ENCODE assay signal across 8 cellular contexts in the genomic region with DNA sequence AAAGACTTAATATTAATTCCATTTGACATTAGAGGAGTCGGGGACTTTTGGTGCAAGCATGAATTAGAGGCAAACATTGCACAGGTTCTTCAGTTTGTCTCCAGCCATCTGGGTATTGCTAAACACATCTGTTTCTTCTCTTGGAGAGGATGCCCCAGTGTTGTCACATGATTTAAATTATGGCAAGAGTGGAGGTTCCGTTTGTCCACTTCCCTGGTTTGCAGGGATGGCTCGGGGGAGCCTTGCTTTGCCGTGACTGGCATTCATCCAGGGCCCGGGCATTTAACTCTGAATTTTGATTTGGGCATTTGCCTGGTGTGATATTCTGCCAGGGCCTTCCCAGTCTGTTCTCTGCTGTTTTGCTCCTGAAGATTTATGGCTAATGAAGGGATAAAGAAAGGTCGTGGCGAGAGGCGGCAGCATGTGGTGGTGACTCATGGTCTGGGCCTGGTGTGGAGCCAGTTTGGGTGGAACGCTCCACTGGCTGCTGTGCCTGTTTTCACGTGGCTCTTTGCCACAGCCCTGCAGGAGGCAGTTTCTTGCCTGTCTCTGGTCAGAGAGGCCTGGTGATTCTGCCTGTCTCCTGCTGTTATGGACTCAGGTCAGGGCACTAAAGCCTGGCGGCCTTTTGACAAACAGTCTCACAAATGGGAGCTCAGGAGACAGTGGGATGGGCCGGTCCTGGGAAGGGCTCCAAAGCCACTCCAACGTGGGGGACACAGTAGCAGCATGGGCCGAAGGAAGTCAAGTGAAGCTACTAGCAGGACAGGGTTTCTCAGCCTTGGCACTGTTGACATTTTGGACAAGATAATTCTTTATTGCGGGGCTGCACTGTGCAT.
A peak's percentile ranks its signal among the peaks of the same experiment; 100 is the strongest.
DNase-seq lines count a peak whose midpoint lies in the region; ATAC-seq, FAIRE-seq and TF ChIP-seq lines count a peak whose summit lies in the region.

No MANE protein-coding gene starts in this region.

- H3K9me3 ChIP-seq in K562 (replicated peaks; ENCODE audit: control insufficient read depth, insufficient read depth, low read depth, low read length) (no peaks in the 10 kb centered on the region), small intestine (ENCODE audit: control insufficient read depth, low read depth) (no peaks in the 10 kb centered on the region)

- DNase-seq in COLO829 (ENCODE audit: low spot score): peak; percentile 91
- peak; percentile 91 for DNase-seq in MV-4-11 (lab: John Stamatoyannopoulos, UW)
- peak; percentile 23 to 67 (median 40) for DNase-seq in K562 (ENCODE audit: extremely low read depth in 1 of 4, low spot score in 3 of 4)
- DNase-seq in inferior parietal cortex (ENCODE audit: extremely low spot score): peak; percentile 77
- peak; percentile 82 for DNase-seq in small intestine

- POLR2A ChIA-PET in K562 (lab: Yijun Ruan, JAX): interaction anchor here (1.0 kb wide), 1 partner anchor 29 kb away, joined by 3 read pairs; no protein-coding TSS in a partner anchor

- BruUV-seq in K562 (replicated peaks; lab: Mats Ljungman, UMichigan): no TSS peak

- intact Hi-C loops in K562 (cut with micrococcal nuclease): loop anchor here (10.0 kb wide), 1 partner anchor 478 kb away; no protein-coding TSS in a partner anchor

- H4K20me1 ChIP-seq in K562 (replicated peaks; ENCODE audit: control insufficient read depth, insufficient read depth, low read length): no peaks in the 10 kb centered on the region

- H3K4me3 ChIP-seq in K562 (no peak overlapping the region), small intestine (ENCODE audit: low read depth in 1 of 2, low read length in 2 of 2) (no peak overlapping the region)

- 40% methylated on average over 15 of the region's 15 CpGs for WGBS in K562 (ENCODE audit: insufficient coverage, low coverage, missing lambda C conversion rate)
- WGBS in small intestine, 3 donors: 33 to 44% (median 43%) methylated on average over 15 of the region's 15 CpGs

- no peak for TF ChIP-seq EP300 in K562 (IDR thresholded peaks at IDR 0.05; ENCODE audit: low read length)

- TF ChIP-seq RAD21 in K562 (CRISPR knock-in tag; conservative IDR thresholded peaks at IDR 0.05 in 1 of 2, IDR thresholded peaks at IDR 0.05 in 1 of 2): no peak

- ATAC-seq in K562: peak; percentile 73
- ATAC-seq in HG03025 (IDR thresholded peaks at IDR 0.05; ENCODE audit: low FRiP score, unreplicated experiment): no peak
- ATAC-seq in HG03280 (IDR thresholded peaks at IDR 0.05; ENCODE audit: unreplicated experiment): no peak
- ATAC-seq in HG03565 (IDR thresholded peaks at IDR 0.05; ENCODE audit: unreplicated experiment): no peak

- no peak for TF ChIP-seq CTCF in K562 (IDR thresholded peaks at IDR 0.05 in 2 of 3, conservative IDR thresholded peaks at IDR 0.05 in 1 of 3; ENCODE audit: insufficient read depth in 2 of 3, low read depth in 1 of 3, low read length in 3 of 3)

- peak overlapping the region; percentile 77 for H2AFZ ChIP-seq in K562 (ENCODE audit: low read depth, low read length)

- TF ChIP-seq POLR2A in K562 (conservative IDR thresholded peaks at IDR 0.05): no peak

- no peaks in the 10 kb centered on the region for H3K79me2 ChIP-seq in K562 (ENCODE audit: control insufficient read depth, insufficient read depth, low read length)

- peak; percentile 88 for FAIRE-seq in K562 (lab: Jason Lieb, UNC)
- no peak for FAIRE-seq in small intestine (lab: Jason Lieb, UNC)

- H3K9ac ChIP-seq in K562 (ENCODE audit: insufficient read depth in 1 of 2, low read depth in 2 of 2, low read length in 2 of 2): peak overlapping the region in 1 of 2 experiments; percentile 56; a peak in 2 of 4 replicates

- no peaks in the 10 kb centered on the region for H3K9me1 ChIP-seq in K562 (ENCODE audit: control insufficient read depth, insufficient read depth, low read length)

- CTCF ChIA-PET in K562 (lab: Yijun Ruan, JAX; ENCODE audit: low intra/inter-chr PET ratio): interaction anchor here (1.1 kb wide), 1 partner anchor 423 kb away, joined by 3 read pairs; no protein-coding TSS in a partner anchor

- H3K27me3 ChIP-seq in K562 (ENCODE audit: control insufficient read depth in 2 of 2, insufficient read depth in 2 of 2, low read length in 2 of 2) (no peaks in the 10 kb centered on the region), small intestine (ENCODE audit: control insufficient read depth in 2 of 2, insufficient read depth in 2 of 2, low read length in 2 of 2) (no peaks in the 10 kb centered on the region)

- H3K4me1 ChIP-seq in K562 (replicated peaks in 1 of 2; ENCODE audit: control insufficient read depth in 2 of 2, insufficient read depth in 2 of 2, low read length in 2 of 2) (peaks cover 6 to 23% of the 10 kb centered on the region in 2 experiments; a peak in 4 of 5 replicates), small intestine (ENCODE audit: control insufficient read depth in 2 of 2, insufficient read depth in 1 of 2, low read depth in 1 of 2, low read length in 1 of 2) (no peaks in the 10 kb centered on the region)

- in situ Hi-C loops in K562 (cut with MboI): no loop called here

- H3K27ac ChIP-seq in K562 (ENCODE audit: extremely low read depth, low read depth, low read length): no peak overlapping the region; the same call in 2 of the 3 replicates
- peak overlapping the region; percentile 6 to 63 for H3K27ac ChIP-seq in small intestine (ENCODE audit: low read depth in 1 of 2, low read length in 1 of 2)

- H3K36me3 ChIP-seq in K562 (ENCODE audit: control insufficient read depth, insufficient read depth, low read length): no peaks in the 10 kb centered on the region
- no peaks in the 10 kb centered on the region for H3K36me3 ChIP-seq in small intestine (ENCODE audit: control insufficient read depth in 2 of 2, insufficient read depth in 2 of 2, low read length in 2 of 2)

- no peak overlapping the region for H3K4me2 ChIP-seq in K562 (ENCODE audit: insufficient read depth, low read length)

TF ChIP-seq in K562, 482 proteins besides CTCF, POLR2A, EP300 and RAD21 (continues in another document):
- 0 out of 4 replicates have a peak, but pooled peaks of 1 of the 2 experiments have one; percentile 14 for TF ChIP-seq HDAC1 (IDR thresholded peaks at IDR 0.05)
- TF ChIP-seq, protein P1, sequence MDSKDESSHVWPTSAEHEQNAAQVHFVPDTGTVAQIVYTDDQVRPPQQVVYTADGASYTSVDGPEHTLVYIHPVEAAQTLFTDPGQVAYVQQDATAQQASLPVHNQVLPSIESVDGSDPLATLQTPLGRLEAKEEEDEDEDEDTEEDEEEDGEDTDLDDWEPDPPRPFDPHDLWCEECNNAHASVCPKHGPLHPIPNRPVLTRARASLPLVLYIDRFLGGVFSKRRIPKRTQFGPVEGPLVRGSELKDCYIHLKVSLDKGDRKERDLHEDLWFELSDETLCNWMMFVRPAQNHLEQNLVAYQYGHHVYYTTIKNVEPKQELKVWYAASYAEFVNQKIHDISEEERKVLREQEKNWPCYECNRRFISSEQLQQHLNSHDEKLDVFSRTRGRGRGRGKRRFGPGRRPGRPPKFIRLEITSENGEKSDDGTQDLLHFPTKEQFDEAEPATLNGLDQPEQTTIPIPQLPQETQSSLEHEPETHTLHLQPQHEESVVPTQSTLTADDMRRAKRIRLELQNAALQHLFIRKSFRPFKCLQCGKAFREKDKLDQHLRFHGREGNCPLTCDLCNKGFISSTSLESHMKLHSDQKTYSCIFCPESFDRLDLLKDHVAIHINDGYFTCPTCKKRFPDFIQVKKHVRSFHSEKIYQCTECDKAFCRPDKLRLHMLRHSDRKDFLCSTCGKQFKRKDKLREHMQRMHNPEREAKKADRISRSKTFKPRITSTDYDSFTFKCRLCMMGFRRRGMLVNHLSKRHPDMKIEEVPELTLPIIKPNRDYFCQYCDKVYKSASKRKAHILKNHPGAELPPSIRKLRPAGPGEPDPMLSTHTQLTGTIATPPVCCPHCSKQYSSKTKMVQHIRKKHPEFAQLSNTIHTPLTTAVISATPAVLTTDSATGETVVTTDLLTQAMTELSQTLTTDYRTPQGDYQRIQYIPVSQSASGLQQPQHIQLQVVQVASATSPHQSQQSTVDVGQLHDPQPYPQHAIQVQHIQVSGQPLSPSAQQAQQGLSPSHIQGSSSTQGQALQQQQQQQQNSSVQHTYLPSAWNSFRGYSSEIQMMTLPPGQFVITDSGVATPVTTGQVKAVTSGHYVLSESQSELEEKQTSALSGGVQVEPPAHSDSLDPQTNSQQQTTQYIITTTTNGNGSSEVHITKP (IDR thresholded peaks at IDR 0.05; ENCODE audit: partially characterized antibody): peak; percentile 76
- peak; percentile 68; the same call in 1 of the 2 replicates for TF ChIP-seq MEF2D (tag; conservative IDR thresholded peaks at IDR 0.05; ENCODE audit: low read depth)
- TF ChIP-seq GATAD2A (IDR thresholded peaks at IDR 0.05): peak; percentile 12; the same call in 1 of the 2 replicates
- TF ChIP-seq ZNF175 (CRISPR knock-in tag; IDR thresholded peaks at IDR 0.05; ENCODE audit: low read depth): 0 out of 2 replicates have a peak, but pooled peaks have one; percentile 43
- TF ChIP-seq TOE1 (IDR thresholded peaks at IDR 0.05; ENCODE audit: borderline replicate concordance): peak; percentile 25; the same call in 1 of the 2 replicates
- no peak for TF ChIP-seq TOE1 (CRISPR knock-in tag; IDR thresholded peaks at IDR 0.05; ENCODE audit: borderline replicate concordance, low read depth)
- 0 out of 2 replicates have a peak, but pooled peaks have one; percentile 18 for TF ChIP-seq LEF1 (IDR thresholded peaks at IDR 0.05)
- no peak for TF ChIP-seq E2F3 (CRISPR knock-in tag; IDR thresholded peaks at IDR 0.05)
- 0 out of 2 replicates have a peak, but pooled peaks have one; percentile 42 for TF ChIP-seq ZKSCAN1 (IDR thresholded peaks at IDR 0.05; ENCODE audit: low read depth, low read length)
- TF ChIP-seq FOS (IDR thresholded peaks at IDR 0.05; ENCODE audit: extremely low read depth, insufficient read length): peak; percentile 23
- no peak for TF ChIP-seq NR2C1 (IDR thresholded peaks at IDR 0.05)
- 0 out of 2 replicates have a peak, but pooled peaks have one; percentile 9 for TF ChIP-seq NR2C1 (tag; IDR thresholded peaks at IDR 0.05)
- TF ChIP-seq MYNN (IDR thresholded peaks at IDR 0.05): 0 out of 2 replicates have a peak, but pooled peaks have one; percentile 28
- no peak for TF ChIP-seq MYNN (CRISPR knock-in tag; IDR thresholded peaks at IDR 0.05)
- peak; percentile 91 for TF ChIP-seq MEIS2 (IDR thresholded peaks at IDR 0.05; ENCODE audit: partially characterized antibody)

Comparison
In these comparisons a context has a peak if more than half of its experiments do, and no peak if none do; other contexts are left out.
1. DNase-seq: peak in every context shown above with its lines; median percentile 91 in COLO829; 91 in MV-4-11; 82 in small intestine; 77 in inferior parietal cortex; 40 in K562.